Comparison of ENCODE assay signal across 10 cellular contexts in the genomic region with DNA sequence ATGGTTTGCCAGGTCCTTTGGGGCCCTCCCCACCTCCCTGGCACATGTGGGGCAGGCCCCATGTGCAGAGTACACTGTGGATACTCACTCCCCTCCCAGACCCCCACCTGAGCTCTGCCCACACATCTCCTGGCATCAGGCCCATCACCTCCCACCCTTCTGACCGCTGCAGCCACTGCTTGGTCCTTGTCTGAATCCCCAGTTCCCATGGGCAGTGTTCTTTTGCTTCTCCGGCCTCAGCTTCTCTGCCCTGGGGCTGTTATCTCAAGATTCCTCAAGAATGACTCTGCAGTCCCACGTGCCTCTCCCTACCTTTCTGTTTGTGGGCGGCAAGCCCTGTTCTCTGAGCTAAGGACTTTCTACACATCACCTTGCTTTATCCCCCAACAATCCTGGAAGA.
DNase-seq lines count a peak whose midpoint lies in the region; ATAC-seq and TF ChIP-seq lines count a peak whose summit lies in the region.
"Had no signal": no experiment of that assay in that cellular context is flagged by ENCODE, and none has a peak within 500 bp of the region (broad histone marks: within the 10 kb centered on the region; RNA-seq: fewer than 3 reads in every experiment).

No MANE protein-coding gene starts in this region.

- CTCF ChIA-PET in CD4-positive, alpha-beta memory T cell (lab: Charles Lee; ENCODE audit: partially characterized antibody), result interaction anchor here (1.3 to 2.5 kb wide), 6 partner anchors 8 to 219 kb away, joined by 3 to 12 read pairs (median 8); no protein-coding TSS in a partner anchor

- peaks cover 71 to 96% (median 82%) of the 10 kb centered on the region in 4 donors for H3K4me1 Mint-ChIP-seq in CD4-positive, alpha-beta memory T cell
- H3K4me1 Mint-ChIP-seq in mesothelial cell of epicardium, result peaks cover 33% of the 10 kb centered on the region

- intact Hi-C loops in CD4-positive, alpha-beta memory T cell (cut with micrococcal nuclease), result loop anchor here (5.0 kb wide), 1 partner anchor 140 kb away; no protein-coding TSS in a partner anchor
- intact Hi-C loops in thyroid gland (cut with DNase I), result no loop called here
- intact Hi-C loops in heart left ventricle (cut with DNase I), result no loop called here

- peak overlapping the region; percentile 79 to 97 (median 89) for H3K27ac Mint-ChIP-seq in CD4-positive, alpha-beta memory T cell
- H3K27ac Mint-ChIP-seq in mesothelial cell of epicardium, result peak overlapping the region; percentile 97

- in situ Hi-C loops in brain microvascular endothelial cell (cut with HindIII; ENCODE audit: low pct_ligation_motif_present, low sequenced_read_pairs), result no loop called here

- no peaks in the 10 kb centered on the region for H3K27me3 ChIP-seq in CD4-positive, alpha-beta memory T cell (ENCODE audit: insufficient read depth, low read length)
- H3K27me3 ChIP-seq in brain microvascular endothelial cell (replicated peaks) (no peaks in the 10 kb centered on the region), thyroid gland (no peaks in the 10 kb centered on the region), heart left ventricle (no peaks in the 10 kb centered on the region)

- TF ChIP-seq POLR2A in thyroid gland (IDR thresholded peaks at IDR 0.05) (no peak), heart left ventricle (IDR thresholded peaks at IDR 0.05) (no peak)

- no peak for DNase-seq in CD4-positive, alpha-beta memory T cell
- DNase-seq in NCI-H460 (ENCODE audit: extremely low read depth, low read depth), result peak; percentile 29
- DNase-seq in brain microvascular endothelial cell, result peak; percentile 80
- DNase-seq in mesothelial cell of epicardium (ENCODE audit: low spot score in 2 of 2, unreplicated experiment in 2 of 2), result peak in 1 of 2 experiments; percentile 51
- DNase-seq in NCI-H1105 treated with DMSO at 0.1 percent for 48 hours (lab: John Stamatoyannopoulos, UW), result no peak
- DNase-seq in thyroid gland, result no peak
- DNase-seq in activated CD8-positive, alpha-beta memory T cell treated with anti-CD3 and anti-CD28 coated beads for 24 hours, result no peak
- DNase-seq in heart left ventricle, result no peak
- DNase-seq: effector CD4-positive, alpha-beta T cell; KG1 had no signal

- H3K27me3 Mint-ChIP-seq in CD4-positive, alpha-beta memory T cell, result no peaks in the 10 kb centered on the region
- H3K27me3 Mint-ChIP-seq in mesothelial cell of epicardium (ENCODE audit: low read depth), result no peaks in the 10 kb centered on the region

- no peaks in the 10 kb centered on the region for H3K36me3 ChIP-seq in CD4-positive, alpha-beta memory T cell (ENCODE audit: insufficient read depth, low read length)
- H3K36me3 ChIP-seq in brain microvascular endothelial cell (replicated peaks), result no peaks in the 10 kb centered on the region
- H3K36me3 ChIP-seq in thyroid gland, result no peaks in the 10 kb centered on the region
- H3K36me3 ChIP-seq in heart left ventricle, result no peaks in the 10 kb centered on the region

- peaks cover 87% of the 10 kb centered on the region for H3K4me1 ChIP-seq in CD4-positive, alpha-beta memory T cell (ENCODE audit: insufficient read depth, low read length)
- H3K4me1 ChIP-seq in thyroid gland, result peaks cover 0 to 11% of the 10 kb centered on the region in 2 donors
- peaks cover 0 to 54% (median 13%) of the 10 kb centered on the region in 12 donors for H3K4me1 ChIP-seq in heart left ventricle

- ATAC-seq in heart left ventricle, result no peak

- 80 to 84% methylated on average over 4 of the region's 4 CpGs for WGBS in thyroid gland, 2 donors
- WGBS in heart left ventricle, 4 donors, result 83 to 87% (median 86%) methylated on average over 4 of the region's 4 CpGs

- no peak overlapping the region for H3K4me3 ChIP-seq in CD4-positive, alpha-beta memory T cell (ENCODE audit: low read length in 2 of 2)
- H3K4me3 ChIP-seq in brain microvascular endothelial cell (ENCODE audit: low read depth, low read length) (no peak overlapping the region), thyroid gland (replicated peaks in 1 of 3) (no peak overlapping the region), heart left ventricle (no peak overlapping the region)

- no peaks in the 10 kb centered on the region for H3K9me3 ChIP-seq in CD4-positive, alpha-beta memory T cell (ENCODE audit: control insufficient read depth in 1 of 2, low read length in 2 of 2)
- H3K9me3 ChIP-seq in thyroid gland (no peaks in the 10 kb centered on the region), heart left ventricle (no peaks in the 10 kb centered on the region)

- no peaks in the 10 kb centered on the region for H3K9me3 Mint-ChIP-seq in CD4-positive, alpha-beta memory T cell
- no peaks in the 10 kb centered on the region for H3K9me3 Mint-ChIP-seq in mesothelial cell of epicardium

- TF ChIP-seq CTCF in brain microvascular endothelial cell (IDR thresholded peaks at IDR 0.05; ENCODE audit: low read depth, low read length, missing control alignments) (no peak), mesothelial cell of epicardium (IDR thresholded peaks at IDR 0.05; ENCODE audit: unreplicated experiment) (no peak), thyroid gland (IDR thresholded peaks at IDR 0.05) (no peak), heart left ventricle (IDR thresholded peaks at IDR 0.05) (no peak)

- H3K36me3 Mint-ChIP-seq in CD4-positive, alpha-beta memory T cell, result no peaks in the 10 kb centered on the region
- no peaks in the 10 kb centered on the region for H3K36me3 Mint-ChIP-seq in mesothelial cell of epicardium

- peak overlapping the region; percentile 57 for H3K27ac ChIP-seq in CD4-positive, alpha-beta memory T cell (ENCODE audit: low read depth, low read length)
- H3K27ac ChIP-seq in brain microvascular endothelial cell (peak overlapping the region; percentile 77), thyroid gland (no peak overlapping the region), heart left ventricle (no peak overlapping the region)

- POLR2A ChIA-PET in CD4-positive, alpha-beta memory T cell (lab: Charles Lee; ENCODE audit: partially characterized antibody), result interaction anchor here (1.0 to 4.2 kb wide), 4 partner anchors 10 to 128 kb away, joined by 3 to 60 read pairs (median 18); no protein-coding TSS in a partner anchor

- peak overlapping the region in 6 of 8 donors; percentile 43 to 86 (median 77) for H3K4me3 Mint-ChIP-seq in CD4-positive, alpha-beta memory T cell
- no peak overlapping the region for H3K4me3 Mint-ChIP-seq in mesothelial cell of epicardium

Comparison
In these comparisons a context has a peak if more than half of its experiments do, and no peak if none do; other contexts are left out.
1. DNase-seq: peak in NCI-H460 (single experiment) and brain microvascular endothelial cell (single experiment); none in CD4-positive, alpha-beta memory T cell (0 of 5), NCI-H1105 treated with DMSO at 0.1 percent for 48 hours (single experiment), thyroid gland (0 of 2), activated CD8-positive, alpha-beta memory T cell treated with anti-CD3 and anti-CD28 coated beads for 24 hours (single experiment) and heart left ventricle (0 of 5).
2. H3K27ac ChIP-seq: peak in CD4-positive, alpha-beta memory T cell (single experiment) and brain microvascular endothelial cell (single experiment); none in thyroid gland (0 of 3) and heart left ventricle (0 of 12).